ENCODE assay signal across 16 cellular contexts in genomic region chr3:173253471-173253870, GRCh38.
DNase-seq lines count a peak whose midpoint lies in the region; ATAC-seq lines count a peak whose summit lies in the region.
"Had no signal": no experiment of that assay in that cellular context is flagged by ENCODE, and none has a peak within 500 bp of the region (broad histone marks: within the 10 kb centered on the region; RNA-seq: fewer than 3 reads in every experiment).

No MANE protein-coding gene starts in this region.

- DNase-seq in NT2/D1 (ENCODE audit: low read depth, low spot score) (peak; percentile 67), iPS DF 19.7 (ENCODE audit: low read depth, low spot score) (peak; percentile 45), iPS-NIHi7 (ENCODE audit: extremely low spot score) (peak; percentile 35), NCI-H774 (lab: John Stamatoyannopoulos, UW) (no peak)
- no peak for DNase-seq in activated effector memory CD4-positive, alpha-beta T cell treated with Interleukin-2 at 50 U/mL for 16 hours
- DNase-seq: ACHN; BE2C; C1 segment of cervical spinal cord; CD4-positive, CD25-positive, alpha-beta regulatory T cell; CD8-positive, alpha-beta memory T cell; COR-L47; DMS 273 treated with DMSO at 0.1 percent for 48 hours; DMS53; DND-41; EL had no signal

- no peaks in the 10 kb centered on the region for H3K27me3 ChIP-seq in NT2/D1 (ENCODE audit: insufficient read depth, insufficient read length)
- H3K27me3 ChIP-seq: BE2C had no signal

- ATAC-seq in HG03442 (IDR thresholded peaks at IDR 0.05; ENCODE audit: unreplicated experiment) = no peak

- no peak overlapping the region for H3K4me3 ChIP-seq in NT2/D1 (ENCODE audit: insufficient read length, low read depth)

- H3K9me3 ChIP-seq in NT2/D1 (ENCODE audit: insufficient read depth, low read length) = peaks cover 33% of the 10 kb centered on the region; the same call in 1 of the 2 replicates
- H3K9me3 ChIP-seq: BE2C had no signal

- H3K4me1 ChIP-seq in NT2/D1 (ENCODE audit: insufficient read depth, insufficient read length) = no peaks in the 10 kb centered on the region
- H3K4me1 ChIP-seq: BE2C had no signal

- H3K9ac ChIP-seq in NT2/D1 (ENCODE audit: insufficient read length, low read depth) = no peak overlapping the region

- no peaks in the 10 kb centered on the region for H3K36me3 ChIP-seq in NT2/D1 (ENCODE audit: insufficient read depth, insufficient read length, low read length)
- H3K36me3 ChIP-seq: BE2C had no signal

Comparison
In these comparisons a context has a peak if more than half of its experiments do, and no peak if none do; other contexts are left out.
1. DNase-seq: peak in NT2/D1 (single experiment), iPS DF 19.7 (single experiment) and iPS-NIHi7 (single experiment); none in activated effector memory CD4-positive, alpha-beta T cell treated with Interleukin-2 at 50 U/mL for 16 hours (single experiment) and NCI-H774 (single experiment).